Comparison of ENCODE assay signal across 12 cellular contexts in genomic region chr10:78194539-78195402, GRCh38.
DNase-seq lines count a peak whose midpoint lies in the region; ATAC-seq and TF ChIP-seq lines count a peak whose summit lies in the region.
"Had no signal": no experiment of that assay in that cellular context is flagged by ENCODE, and none has a peak within 500 bp of the region (broad histone marks: within the 10 kb centered on the region; RNA-seq: fewer than 3 reads in every experiment).

No MANE protein-coding gene starts in this region.

- H3K27me3 Mint-ChIP-seq in endothelial cell (ENCODE audit: unreplicated experiment): peaks cover 2% of the 10 kb centered on the region
- H3K27me3 Mint-ChIP-seq in activated CD8-positive, alpha-beta T cell treated with anti-CD3 and anti-CD28 coated beads, Interleukin-2, amount 10 ng/mL, durations not matched to agents 7 days and 5 days (ENCODE audit: low read depth): no peaks in the 10 kb centered on the region

- WGBS in heart left ventricle, 4 donors: 73 to 78% (median 76%) methylated on average over 10 of the region's 10 CpGs

- no peaks in the 10 kb centered on the region for H3K36me3 Mint-ChIP-seq in endothelial cell (ENCODE audit: low read depth, unreplicated experiment)
- H3K36me3 Mint-ChIP-seq in activated CD8-positive, alpha-beta T cell treated with anti-CD3 and anti-CD28 coated beads, Interleukin-2, amount 10 ng/mL, durations not matched to agents 7 days and 5 days (ENCODE audit: low read depth): no peaks in the 10 kb centered on the region
- H3K36me3 Mint-ChIP-seq: activated CD4-positive, alpha-beta memory T cell treated with anti-CD3 and anti-CD28 coated beads for 36 hours had no signal

- TF ChIP-seq CTCF in endothelial cell (IDR thresholded peaks at IDR 0.05; ENCODE audit: unreplicated experiment) (no peak), heart left ventricle (IDR thresholded peaks at IDR 0.05) (no peak)

- POLR2A ChIA-PET in activated CD8-positive, alpha-beta T cell treated with anti-CD3 and anti-CD28 coated beads, Interleukin-2, amount 10 ng/mL, durations not matched to agents 7 days and 5 days (lab: Charles Lee): no interaction called here

- no peaks in the 10 kb centered on the region for H3K36me3 ChIP-seq in heart left ventricle

- DNase-seq in A172 (ENCODE audit: low spot score) (peak; percentile 77), H4 (ENCODE audit: low spot score) (peak; percentile 23), RPMI7951 (ENCODE audit: low read depth) (peak; percentile 87), endothelial cell (ENCODE audit: low spot score) (no peak), SKM-1 (lab: John Stamatoyannopoulos, UW; ENCODE audit: unreplicated experiment) (no peak), heart left ventricle (no peak), KG1 (lab: John Stamatoyannopoulos, UW) (no peak)
- no peak for DNase-seq in activated CD8-positive, alpha-beta T cell treated with anti-CD3 and anti-CD28 coated beads, Interleukin-2, amount 10 ng/mL, durations not matched to agents 7 days and 5 days
- DNase-seq: activated CD4-positive, alpha-beta memory T cell treated with anti-CD3 and anti-CD28 coated beads for 36 hours; NCI-H1092; NCI-H524 had no signal

- H3K4me3 ChIP-seq in heart left ventricle: no peak overlapping the region

- H3K9me3 ChIP-seq in heart left ventricle: peaks cover 0 to 16% (median 8%) of the 10 kb centered on the region in 12 donors

- H3K4me1 ChIP-seq in heart left ventricle: no peaks in the 10 kb centered on the region

- no peak overlapping the region for H3K27ac Mint-ChIP-seq in endothelial cell (ENCODE audit: unreplicated experiment)
- H3K27ac Mint-ChIP-seq in activated CD8-positive, alpha-beta T cell treated with anti-CD3 and anti-CD28 coated beads, Interleukin-2, amount 10 ng/mL, durations not matched to agents 7 days and 5 days: no peak overlapping the region
- H3K27ac Mint-ChIP-seq: activated CD4-positive, alpha-beta memory T cell treated with anti-CD3 and anti-CD28 coated beads for 36 hours; progenitor cell of endocrine pancreas had no signal

- H3K27ac ChIP-seq in heart left ventricle: no peak overlapping the region

- no peaks in the 10 kb centered on the region for H3K27me3 ChIP-seq in heart left ventricle

- H3K9me3 Mint-ChIP-seq in endothelial cell (ENCODE audit: unreplicated experiment): no peaks in the 10 kb centered on the region
- H3K9me3 Mint-ChIP-seq in activated CD8-positive, alpha-beta T cell treated with anti-CD3 and anti-CD28 coated beads, Interleukin-2, amount 10 ng/mL, durations not matched to agents 7 days and 5 days (ENCODE audit: insufficient read depth): peaks cover 5% of the 10 kb centered on the region

- H3K4me1 Mint-ChIP-seq in endothelial cell (ENCODE audit: unreplicated experiment): peaks cover 4% of the 10 kb centered on the region
- no peaks in the 10 kb centered on the region for H3K4me1 Mint-ChIP-seq in activated CD8-positive, alpha-beta T cell treated with anti-CD3 and anti-CD28 coated beads, Interleukin-2, amount 10 ng/mL, durations not matched to agents 7 days and 5 days (ENCODE audit: low read depth)

- H3K4me3 Mint-ChIP-seq in endothelial cell (ENCODE audit: unreplicated experiment): peak overlapping the region; percentile 43
- H3K4me3 Mint-ChIP-seq in activated CD8-positive, alpha-beta T cell treated with anti-CD3 and anti-CD28 coated beads, Interleukin-2, amount 10 ng/mL, durations not matched to agents 7 days and 5 days: no peak overlapping the region
- H3K4me3 Mint-ChIP-seq: activated CD4-positive, alpha-beta memory T cell treated with anti-CD3 and anti-CD28 coated beads for 36 hours had no signal

- intact Hi-C loops in heart left ventricle (cut with DNase I): no loop called here

- TF ChIP-seq POLR2A in heart left ventricle (IDR thresholded peaks at IDR 0.05): no peak

- no peak for ATAC-seq in heart left ventricle
- no peak for ATAC-seq in activated CD8-positive, alpha-beta T cell treated with anti-CD3 and anti-CD28 coated beads, Interleukin-2, amount 10 ng/mL, durations not matched to agents 7 days and 5 days

- CTCF ChIA-PET in activated CD8-positive, alpha-beta T cell treated with anti-CD3 and anti-CD28 coated beads, Interleukin-2, amount 10 ng/mL, durations not matched to agents 7 days and 5 days (lab: Charles Lee): no interaction called here

Comparison
In these comparisons a context has a peak if more than half of its experiments do, and no peak if none do; other contexts are left out.
1. DNase-seq: peak in A172 (single experiment), H4 (single experiment) and RPMI7951 (single experiment); none in endothelial cell (single experiment), SKM-1 (single experiment), heart left ventricle (0 of 5), activated CD8-positive, alpha-beta T cell treated with anti-CD3 and anti-CD28 coated beads, Interleukin-2, amount 10 ng/mL, durations not matched to agents 7 days and 5 days (single experiment) and KG1 (single experiment).